ENCODE assay signal across 1 cellular context in the genomic region with DNA sequence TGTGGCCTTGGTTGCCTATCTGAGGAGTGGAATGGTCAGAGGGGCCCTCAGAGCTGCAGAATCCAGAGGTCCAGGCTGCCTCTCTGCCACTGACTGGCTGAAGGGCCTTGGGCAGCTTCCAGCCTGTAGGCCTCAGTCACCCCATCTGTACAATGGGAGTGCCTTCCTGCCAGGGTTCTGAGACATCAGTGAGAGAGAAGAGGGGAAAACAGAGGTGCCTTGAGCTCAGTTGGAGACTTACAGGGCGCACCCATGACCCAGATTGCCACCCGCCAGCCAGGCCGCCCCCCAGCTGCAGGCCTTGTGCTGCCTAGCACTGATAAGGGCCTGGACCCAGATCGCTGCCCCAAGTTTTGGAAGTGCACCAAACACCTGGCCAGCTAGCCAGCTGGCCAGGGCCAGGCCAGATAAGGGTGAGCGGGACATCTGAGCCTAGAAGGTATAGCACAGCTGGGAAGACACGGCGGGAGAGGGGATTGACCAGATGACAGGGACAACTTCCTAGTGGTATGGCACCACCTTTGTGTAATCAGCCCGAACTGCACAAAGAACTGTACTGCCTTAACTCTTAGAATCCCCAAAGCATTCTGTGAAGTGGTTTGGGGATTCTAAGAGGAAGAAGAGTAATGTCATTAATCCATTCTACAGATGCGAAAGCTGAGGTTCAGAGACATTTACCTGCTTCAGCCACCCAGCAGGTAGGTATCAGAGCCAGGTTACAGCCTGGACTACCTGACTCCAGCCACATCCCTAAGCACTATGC.
TF ChIP-seq lines count a peak whose summit lies in the region.

No MANE protein-coding gene starts in this region.

TF ChIP-seq in K562, 482 proteins besides CTCF, POLR2A, EP300 and RAD21 (continued from another document and continues in another):
- no peak for TF ChIP-seq NR2C2 (CRISPR knock-in tag; IDR thresholded peaks at IDR 0.05)
- TF ChIP-seq NR2C2 (tag; IDR thresholded peaks at IDR 0.05) = peak; percentile 42; the same call in 1 of the 2 replicates
- peak; percentile 97 for TF ChIP-seq ZNF766 (CRISPR knock-in tag; conservative IDR thresholded peaks at IDR 0.05)
- TF ChIP-seq TFAM (CRISPR knock-in tag; conservative IDR thresholded peaks at IDR 0.05) = no peak
- peak in 1 of 3 experiments; percentile 73 for TF ChIP-seq YY1 (IDR thresholded peaks at IDR 0.05; ENCODE audit: borderline replicate concordance in 1 of 3, control insufficient read depth in 1 of 3, extremely low read depth in 1 of 3, insufficient read depth in 3 of 3, insufficient read length in 1 of 3, insufficient replicate concordance in 2 of 3, low read depth in 1 of 3, low read length in 2 of 3)
- TF ChIP-seq ZNF444 (CRISPR knock-in tag; IDR thresholded peaks at IDR 0.05) = no peak
- TF ChIP-seq PHTF2 (CRISPR knock-in tag; IDR thresholded peaks at IDR 0.05) = no peak
- no peak for TF ChIP-seq SIRT6 (IDR thresholded peaks at IDR 0.05; ENCODE audit: low read depth, low read length)
- TF ChIP-seq FOXP1 (CRISPR knock-in tag; IDR thresholded peaks at IDR 0.05) = no peak; the same call in 1 of the 2 replicates
- TF ChIP-seq JUND (IDR thresholded peaks at IDR 0.05; ENCODE audit: borderline replicate concordance, low read depth, low read length) = peak; percentile 50
- TF ChIP-seq JUND (tag; IDR thresholded peaks at IDR 0.05; ENCODE audit: borderline replicate concordance, low read depth, low read length) = peak; percentile 15; the same call in 1 of the 3 replicates
- peak; percentile 100 for TF ChIP-seq CBFA2T3 (IDR thresholded peaks at IDR 0.05)
- TF ChIP-seq, protein P1, sequence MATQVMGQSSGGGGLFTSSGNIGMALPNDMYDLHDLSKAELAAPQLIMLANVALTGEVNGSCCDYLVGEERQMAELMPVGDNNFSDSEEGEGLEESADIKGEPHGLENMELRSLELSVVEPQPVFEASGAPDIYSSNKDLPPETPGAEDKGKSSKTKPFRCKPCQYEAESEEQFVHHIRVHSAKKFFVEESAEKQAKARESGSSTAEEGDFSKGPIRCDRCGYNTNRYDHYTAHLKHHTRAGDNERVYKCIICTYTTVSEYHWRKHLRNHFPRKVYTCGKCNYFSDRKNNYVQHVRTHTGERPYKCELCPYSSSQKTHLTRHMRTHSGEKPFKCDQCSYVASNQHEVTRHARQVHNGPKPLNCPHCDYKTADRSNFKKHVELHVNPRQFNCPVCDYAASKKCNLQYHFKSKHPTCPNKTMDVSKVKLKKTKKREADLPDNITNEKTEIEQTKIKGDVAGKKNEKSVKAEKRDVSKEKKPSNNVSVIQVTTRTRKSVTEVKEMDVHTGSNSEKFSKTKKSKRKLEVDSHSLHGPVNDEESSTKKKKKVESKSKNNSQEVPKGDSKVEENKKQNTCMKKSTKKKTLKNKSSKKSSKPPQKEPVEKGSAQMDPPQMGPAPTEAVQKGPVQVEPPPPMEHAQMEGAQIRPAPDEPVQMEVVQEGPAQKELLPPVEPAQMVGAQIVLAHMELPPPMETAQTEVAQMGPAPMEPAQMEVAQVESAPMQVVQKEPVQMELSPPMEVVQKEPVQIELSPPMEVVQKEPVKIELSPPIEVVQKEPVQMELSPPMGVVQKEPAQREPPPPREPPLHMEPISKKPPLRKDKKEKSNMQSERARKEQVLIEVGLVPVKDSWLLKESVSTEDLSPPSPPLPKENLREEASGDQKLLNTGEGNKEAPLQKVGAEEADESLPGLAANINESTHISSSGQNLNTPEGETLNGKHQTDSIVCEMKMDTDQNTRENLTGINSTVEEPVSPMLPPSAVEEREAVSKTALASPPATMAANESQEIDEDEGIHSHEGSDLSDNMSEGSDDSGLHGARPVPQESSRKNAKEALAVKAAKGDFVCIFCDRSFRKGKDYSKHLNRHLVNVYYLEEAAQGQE (CRISPR knock-in tag; IDR thresholded peaks at IDR 0.05; ENCODE audit: low read depth) = no peak
- no peak for TF ChIP-seq ZNF764 (CRISPR knock-in tag; IDR thresholded peaks at IDR 0.05; ENCODE audit: low read depth)
- TF ChIP-seq KDM4B (IDR thresholded peaks at IDR 0.05; ENCODE audit: borderline replicate concordance in 2 of 2, low read depth in 1 of 2) = no peak
- no peak for TF ChIP-seq ERF (CRISPR knock-in tag; IDR thresholded peaks at IDR 0.05)
- no peak for TF ChIP-seq POLR3G (IDR thresholded peaks at IDR 0.05; ENCODE audit: extremely low read depth, insufficient read length, insufficient replicate concordance)
- TF ChIP-seq FOSL1 (tag; conservative IDR thresholded peaks at IDR 0.05) = peak; percentile 67
- TF ChIP-seq ASH1L (IDR thresholded peaks at IDR 0.05; ENCODE audit: borderline replicate concordance, low read depth, partially characterized antibody) = no peak
- no peak for TF ChIP-seq ZNF408 (CRISPR knock-in tag; IDR thresholded peaks at IDR 0.05; ENCODE audit: low read depth)
- TF ChIP-seq, protein P2, sequence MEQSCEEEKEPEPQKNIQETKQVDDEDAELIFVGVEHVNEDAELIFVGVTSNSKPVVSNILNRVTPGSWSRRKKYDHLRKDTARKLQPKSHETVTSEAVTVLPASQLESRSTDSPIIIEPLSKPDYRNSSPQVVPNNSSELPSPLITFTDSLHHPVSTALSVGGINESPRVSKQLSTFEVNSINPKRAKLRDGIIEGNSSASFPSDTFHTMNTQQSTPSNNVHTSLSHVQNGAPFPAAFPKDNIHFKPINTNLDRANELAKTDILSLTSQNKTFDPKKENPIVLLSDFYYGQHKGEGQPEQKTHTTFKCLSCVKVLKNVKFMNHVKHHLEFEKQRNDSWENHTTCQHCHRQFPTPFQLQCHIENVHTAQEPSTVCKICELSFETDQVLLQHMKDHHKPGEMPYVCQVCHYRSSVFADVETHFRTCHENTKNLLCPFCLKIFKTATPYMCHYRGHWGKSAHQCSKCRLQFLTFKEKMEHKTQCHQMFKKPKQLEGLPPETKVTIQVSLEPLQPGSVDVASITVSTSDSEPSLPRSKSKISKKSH (CRISPR knock-in tag; IDR thresholded peaks at IDR 0.05) = no peak
- TF ChIP-seq, protein P3, sequence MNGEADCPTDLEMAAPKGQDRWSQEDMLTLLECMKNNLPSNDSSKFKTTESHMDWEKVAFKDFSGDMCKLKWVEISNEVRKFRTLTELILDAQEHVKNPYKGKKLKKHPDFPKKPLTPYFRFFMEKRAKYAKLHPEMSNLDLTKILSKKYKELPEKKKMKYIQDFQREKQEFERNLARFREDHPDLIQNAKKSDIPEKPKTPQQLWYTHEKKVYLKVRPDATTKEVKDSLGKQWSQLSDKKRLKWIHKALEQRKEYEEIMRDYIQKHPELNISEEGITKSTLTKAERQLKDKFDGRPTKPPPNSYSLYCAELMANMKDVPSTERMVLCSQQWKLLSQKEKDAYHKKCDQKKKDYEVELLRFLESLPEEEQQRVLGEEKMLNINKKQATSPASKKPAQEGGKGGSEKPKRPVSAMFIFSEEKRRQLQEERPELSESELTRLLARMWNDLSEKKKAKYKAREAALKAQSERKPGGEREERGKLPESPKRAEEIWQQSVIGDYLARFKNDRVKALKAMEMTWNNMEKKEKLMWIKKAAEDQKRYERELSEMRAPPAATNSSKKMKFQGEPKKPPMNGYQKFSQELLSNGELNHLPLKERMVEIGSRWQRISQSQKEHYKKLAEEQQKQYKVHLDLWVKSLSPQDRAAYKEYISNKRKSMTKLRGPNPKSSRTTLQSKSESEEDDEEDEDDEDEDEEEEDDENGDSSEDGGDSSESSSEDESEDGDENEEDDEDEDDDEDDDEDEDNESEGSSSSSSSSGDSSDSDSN (IDR thresholded peaks at IDR 0.05; ENCODE audit: borderline replicate concordance in 1 of 2, low read depth in 2 of 2, low read length in 2 of 2) = no peak
- TF ChIP-seq ELF1 (tag; IDR thresholded peaks at IDR 0.05) = peak; percentile 59
- peak; percentile 56; the same call in 1 of the 2 replicates for TF ChIP-seq ZNF239 (CRISPR knock-in tag; IDR thresholded peaks at IDR 0.05)
- no peak for TF ChIP-seq HSF4 (CRISPR knock-in tag; IDR thresholded peaks at IDR 0.05; ENCODE audit: borderline replicate concordance)
- TF ChIP-seq PPARD (CRISPR knock-in tag; IDR thresholded peaks at IDR 0.05) = no peak
- TF ChIP-seq DIDO1 (tag; IDR thresholded peaks at IDR 0.05; ENCODE audit: low read depth) = no peak
- TF ChIP-seq CBX8 (IDR thresholded peaks at IDR 0.05; ENCODE audit: borderline replicate concordance, extremely low read depth, low read depth, low read length, poor library complexity, severe bottlenecking) = no peak
- peak; percentile 100 for TF ChIP-seq TCF3 (CRISPR knock-in tag; IDR thresholded peaks at IDR 0.05)
- TF ChIP-seq, protein P4, sequence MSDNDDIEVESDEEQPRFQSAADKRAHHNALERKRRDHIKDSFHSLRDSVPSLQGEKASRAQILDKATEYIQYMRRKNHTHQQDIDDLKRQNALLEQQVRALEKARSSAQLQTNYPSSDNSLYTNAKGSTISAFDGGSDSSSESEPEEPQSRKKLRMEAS (CRISPR knock-in tag; IDR thresholded peaks at IDR 0.05) = peak; percentile 93
- TF ChIP-seq, protein P5, sequence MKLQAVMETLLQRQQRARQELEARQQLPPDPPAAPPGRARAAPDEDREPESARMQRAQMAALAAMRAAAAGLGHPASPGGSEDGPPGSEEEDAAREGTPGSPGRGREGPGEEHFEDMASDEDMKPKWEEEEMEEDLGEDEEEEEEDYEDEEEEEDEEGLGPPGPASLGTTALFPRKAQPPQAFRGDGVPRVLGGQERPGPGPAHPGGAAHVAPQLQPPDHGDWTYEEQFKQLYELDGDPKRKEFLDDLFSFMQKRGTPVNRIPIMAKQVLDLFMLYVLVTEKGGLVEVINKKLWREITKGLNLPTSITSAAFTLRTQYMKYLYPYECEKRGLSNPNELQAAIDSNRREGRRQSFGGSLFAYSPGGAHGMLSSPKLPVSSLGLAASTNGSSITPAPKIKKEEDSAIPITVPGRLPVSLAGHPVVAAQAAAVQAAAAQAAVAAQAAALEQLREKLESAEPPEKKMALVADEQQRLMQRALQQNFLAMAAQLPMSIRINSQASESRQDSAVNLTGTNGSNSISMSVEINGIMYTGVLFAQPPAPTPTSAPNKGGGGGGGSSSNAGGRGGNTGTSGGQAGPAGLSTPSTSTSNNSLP (IDR thresholded peaks at IDR 0.05; ENCODE audit: borderline replicate concordance, low read depth, low read length) = no peak
- TF ChIP-seq POLR2H (tag; IDR thresholded peaks at IDR 0.05; ENCODE audit: low read depth) = no peak
- TF ChIP-seq BCL6 (CRISPR knock-in tag; IDR thresholded peaks at IDR 0.05) = no peak
- TF ChIP-seq JUN (IDR thresholded peaks at IDR 0.05; ENCODE audit: borderline replicate concordance, low read depth, low read length) = peak; percentile 46; the same call in 1 of the 2 replicates
- TF ChIP-seq JUN (CRISPR knock-in tag; IDR thresholded peaks at IDR 0.05; ENCODE audit: borderline replicate concordance) = no peak
- TF ChIP-seq, protein P6, sequence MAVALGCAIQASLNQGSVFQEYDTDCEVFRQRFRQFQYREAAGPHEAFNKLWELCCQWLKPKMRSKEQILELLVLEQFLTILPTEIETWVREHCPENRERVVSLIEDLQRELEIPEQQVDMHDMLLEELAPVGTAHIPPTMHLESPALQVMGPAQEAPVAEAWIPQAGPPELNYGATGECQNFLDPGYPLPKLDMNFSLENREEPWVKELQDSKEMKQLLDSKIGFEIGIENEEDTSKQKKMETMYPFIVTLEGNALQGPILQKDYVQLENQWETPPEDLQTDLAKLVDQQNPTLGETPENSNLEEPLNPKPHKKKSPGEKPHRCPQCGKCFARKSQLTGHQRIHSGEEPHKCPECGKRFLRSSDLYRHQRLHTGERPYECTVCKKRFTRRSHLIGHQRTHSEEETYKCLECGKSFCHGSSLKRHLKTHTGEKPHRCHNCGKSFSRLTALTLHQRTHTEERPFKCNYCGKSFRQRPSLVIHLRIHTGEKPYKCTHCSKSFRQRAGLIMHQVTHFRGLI (CRISPR knock-in tag; IDR thresholded peaks at IDR 0.05) = no peak
- TF ChIP-seq BHLHE40 (IDR thresholded peaks at IDR 0.05; ENCODE audit: low read length) = peak; percentile 76; the same call in 1 of the 2 replicates
- TF ChIP-seq ZNF23 (CRISPR knock-in tag; IDR thresholded peaks at IDR 0.05) = no peak
- TF ChIP-seq, protein P7, sequence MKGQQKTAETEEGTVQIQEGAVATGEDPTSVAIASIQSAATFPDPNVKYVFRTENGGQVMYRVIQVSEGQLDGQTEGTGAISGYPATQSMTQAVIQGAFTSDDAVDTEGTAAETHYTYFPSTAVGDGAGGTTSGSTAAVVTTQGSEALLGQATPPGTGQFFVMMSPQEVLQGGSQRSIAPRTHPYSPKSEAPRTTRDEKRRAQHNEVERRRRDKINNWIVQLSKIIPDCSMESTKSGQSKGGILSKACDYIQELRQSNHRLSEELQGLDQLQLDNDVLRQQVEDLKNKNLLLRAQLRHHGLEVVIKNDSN (CRISPR knock-in tag; IDR thresholded peaks at IDR 0.05) = no peak
- TF ChIP-seq PRPF4 (IDR thresholded peaks at IDR 0.05; ENCODE audit: insufficient read depth, low read depth, low read length, poor library complexity, severe bottlenecking) = no peak
- TF ChIP-seq, protein P8, sequence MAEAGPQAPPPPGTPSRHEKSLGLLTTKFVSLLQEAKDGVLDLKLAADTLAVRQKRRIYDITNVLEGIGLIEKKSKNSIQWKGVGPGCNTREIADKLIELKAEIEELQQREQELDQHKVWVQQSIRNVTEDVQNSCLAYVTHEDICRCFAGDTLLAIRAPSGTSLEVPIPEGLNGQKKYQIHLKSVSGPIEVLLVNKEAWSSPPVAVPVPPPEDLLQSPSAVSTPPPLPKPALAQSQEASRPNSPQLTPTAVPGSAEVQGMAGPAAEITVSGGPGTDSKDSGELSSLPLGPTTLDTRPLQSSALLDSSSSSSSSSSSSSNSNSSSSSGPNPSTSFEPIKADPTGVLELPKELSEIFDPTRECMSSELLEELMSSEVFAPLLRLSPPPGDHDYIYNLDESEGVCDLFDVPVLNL (CRISPR knock-in tag; IDR thresholded peaks at IDR 0.05; ENCODE audit: low read depth) = no peak
- TF ChIP-seq FOXK1 (CRISPR knock-in tag; IDR thresholded peaks at IDR 0.05; ENCODE audit: borderline replicate concordance) = no peak
- TF ChIP-seq, protein P9, sequence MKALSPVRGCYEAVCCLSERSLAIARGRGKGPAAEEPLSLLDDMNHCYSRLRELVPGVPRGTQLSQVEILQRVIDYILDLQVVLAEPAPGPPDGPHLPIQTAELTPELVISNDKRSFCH (CRISPR knock-in tag; IDR thresholded peaks at IDR 0.05) = peak; percentile 72; the same call in 1 of the 2 replicates
- TF ChIP-seq, protein P9 (tag; IDR thresholded peaks at IDR 0.05) = peak; percentile 98
- no peak for TF ChIP-seq TAF15 (IDR thresholded peaks at IDR 0.05; ENCODE audit: low read depth, low read length)
